In genomic region chr4:101192244-101192643, GRCh38 we compare ENCODE assay signal across 10 cellular contexts.
DNase-seq lines count a peak whose midpoint lies in the region; ATAC-seq and TF ChIP-seq lines count a peak whose summit lies in the region.
"Had no signal": no experiment of that assay in that cellular context is flagged by ENCODE, and none has a peak within 500 bp of the region (broad histone marks: within the 10 kb centered on the region; RNA-seq: fewer than 3 reads in every experiment).

No MANE protein-coding gene starts in this region.

- TF ChIP-seq EP300 in suprapubic skin (IDR thresholded peaks at IDR 0.05): no peak

- TF ChIP-seq CTCF in suprapubic skin (IDR thresholded peaks at IDR 0.05): no peak

- H3K27me3 ChIP-seq in right cardiac atrium (ENCODE audit: control insufficient read depth, insufficient read depth) (no peaks in the 10 kb centered on the region), suprapubic skin (no peaks in the 10 kb centered on the region)

- ATAC-seq in GM21390 (IDR thresholded peaks at IDR 0.05; ENCODE audit: unreplicated experiment): peak; percentile 79
- peak; percentile 76 for ATAC-seq in HG03571 (IDR thresholded peaks at IDR 0.05; ENCODE audit: unreplicated experiment)
- ATAC-seq in right cardiac atrium: no peak
- ATAC-seq: activated CD8-positive, alpha-beta T cell treated with anti-CD3 and anti-CD28 coated beads, Interleukin-2, amount 10 ng/mL, durations not matched to agents 7 days and 5 days had no signal

- intact Hi-C loops in right cardiac atrium (cut with DNase I): loop anchor here in 2 of 4 donors (5.0 to 10.0 kb wide), 2 partner anchors 153 to 155 kb away; partner anchors contain the start of gene PPP3CA (in 2 of the 2)

- H3K4me3 ChIP-seq in right cardiac atrium (ENCODE audit: low read length): no peak overlapping the region
- H3K4me3 ChIP-seq in suprapubic skin: no peak overlapping the region

- no peak for DNase-seq in right cardiac atrium
- no peak for DNase-seq in suprapubic skin (ENCODE audit: low spot score in 2 of 2)
- no peak for DNase-seq in activated effector memory CD4-positive, alpha-beta T cell treated with anti-CD3 and anti-CD28 coated beads, Interleukin-2, amount 50 U/mL, for 16 hours
- no peak for DNase-seq in cerebellum (ENCODE audit: low spot score)
- DNase-seq in stimulated activated CD4-positive, alpha-beta T cell treated with anti-CD3 and anti-CD28 coated beads, Interleukin-1b, Interleukin-23, amount 100 ng/mL, for 48 hours: no peak
- no peak for DNase-seq in NCI-H2196 treated with DMSO at 0.1 percent for 48 hours (lab: John Stamatoyannopoulos, UW; ENCODE audit: unreplicated experiment)
- DNase-seq: activated CD8-positive, alpha-beta T cell treated with anti-CD3 and anti-CD28 coated beads, Interleukin-2, amount 10 ng/mL, durations not matched to agents 7 days and 5 days; NCI-H748 treated with DMSO at 0.1 percent for 48 hours had no signal

- no peaks in the 10 kb centered on the region for H3K36me3 ChIP-seq in suprapubic skin

- H3K9me3 ChIP-seq in right cardiac atrium (ENCODE audit: control insufficient read depth, low read length): no peaks in the 10 kb centered on the region
- H3K9me3 ChIP-seq in suprapubic skin: no peaks in the 10 kb centered on the region

- H3K4me1 ChIP-seq in right cardiac atrium (ENCODE audit: control insufficient read depth, insufficient read depth, low read length) (peaks cover 3% of the 10 kb centered on the region), suprapubic skin (peaks cover 15% of the 10 kb centered on the region)

- no peak for TF ChIP-seq POLR2A in suprapubic skin (IDR thresholded peaks at IDR 0.05)

- H3K27ac ChIP-seq in right cardiac atrium (ENCODE audit: low read length) (peak overlapping the region; percentile 36), suprapubic skin (peak overlapping the region; percentile 49)

Comparison
In these comparisons a context has a peak if more than half of its experiments do, and no peak if none do; other contexts are left out.
1. ATAC-seq: peak in GM21390 (single experiment) and HG03571 (single experiment); none in right cardiac atrium (0 of 2).